ENCODE assay signal across 24 cellular contexts in genomic region chrX:104376937-104377336, GRCh38.
"Had no signal": no experiment of that assay in that cellular context is flagged by ENCODE, and none has a peak within 500 bp of the region (broad histone marks: within the 10 kb centered on the region; RNA-seq: fewer than 3 reads in every experiment).

No MANE protein-coding gene starts in this region.

- H3K4me2 ChIP-seq: neural progenitor cell had no signal

- H2AFZ ChIP-seq: neural progenitor cell, parathyroid adenoma had no signal

- H3K79me2 ChIP-seq: parathyroid adenoma had no signal

- H3K36me3 ChIP-seq: neural progenitor cell, ovary, right lobe of liver, sigmoid colon, stomach, thoracic aorta, thyroid gland, tibial nerve, upper lobe of left lung, vagina had no signal

- H3K9me3 ChIP-seq: ovary, psoas muscle, right lobe of liver, sigmoid colon, stomach, thoracic aorta, thyroid gland, tibial nerve, upper lobe of left lung, vagina had no signal

- H3K4me3 ChIP-seq: neural progenitor cell, ovary, psoas muscle, right lobe of liver, sigmoid colon, stomach, thoracic aorta, thyroid gland, tibial nerve, upper lobe of left lung, vagina had no signal

- ATAC-seq: psoas muscle; right cardiac atrium; right lobe of liver; stimulated activated effector memory CD8-positive, alpha-beta T cell treated with anti-CD3 and anti-CD28 coated beads, Interleukin-12 subunit alpha, Interleukin-12 subunit beta, amount 100 ng/mL, for 72 hours; stimulated activated naive B cell treated with anti-CD40 and anti-IgM and Interleukin-4, amounts not matched to agents 10 μg/mL and 1 μg/mL and 100 μg/mL, for 72 hours had no signal

- H3K27me3 ChIP-seq: neural progenitor cell, ovary, right lobe of liver, sigmoid colon, thyroid gland, upper lobe of left lung, vagina had no signal

- H3K4me1 ChIP-seq: neural progenitor cell, parathyroid adenoma, psoas muscle, right lobe of liver, sigmoid colon, stomach, thyroid gland, tibial nerve, upper lobe of left lung, vagina had no signal

- DNase-seq: occipital lobe; ovary; posterior cingulate gyrus; psoas muscle; right cardiac atrium; right lobe of liver; sigmoid colon; small intestine; stimulated activated CD4-positive, alpha-beta T cell treated with anti-CD3 and anti-CD28 coated beads, Interleukin-15, amount 100 ng/mL, for 24 hours; stimulated activated CD4-positive, alpha-beta T cell treated with anti-CD3 and anti-CD28 coated beads, Interleukin-2, amount 100 ng/mL, for 24 hours; stimulated activated CD4-positive, alpha-beta T cell treated with anti-CD3 and anti-CD28 coated beads, Interleukin-2, amount 100 ng/mL, for 48 hours; stimulated activated CD4-positive, alpha-beta T cell treated with anti-CD3 and anti-CD28 coated beads, Interleukin-4, amount 100 ng/mL, for 24 hours; stimulated activated naive B cell treated with anti-CD40 and anti-IgM and Interleukin-4, amounts not matched to agents 10 μg/mL and 1 μg/mL and 100 μg/mL, for 72 hours; stimulated activated naive CD4-positive, alpha-beta T cell treated with Interleukin-2 at 50 U/mL for 16 hours; stomach; thyroid gland; trophoblast cell; upper lobe of left lung had no signal

- H3K9ac ChIP-seq: neural progenitor cell, parathyroid adenoma had no signal

- H3K27ac ChIP-seq: neural progenitor cell, ovary, parathyroid adenoma, psoas muscle, right lobe of liver, sigmoid colon, stomach, thoracic aorta, thyroid gland, tibial nerve, upper lobe of left lung, vagina had no signal
